ENCODE assay signal across 11 cellular contexts in genomic region chr22:39098026-39098425, GRCh38.
DNase-seq lines count a peak whose midpoint lies in the region; ATAC-seq and TF ChIP-seq lines count a peak whose summit lies in the region.
"Had no signal": no experiment of that assay in that cellular context is flagged by ENCODE, and none has a peak within 500 bp of the region (broad histone marks: within the 10 kb centered on the region; RNA-seq: fewer than 3 reads in every experiment).

No MANE protein-coding gene starts in this region.

- no peaks in the 10 kb centered on the region for H4K20me1 ChIP-seq in Loucy (ENCODE audit: insufficient read depth, low read length, poor library complexity, severe bottlenecking)

- no peaks in the 10 kb centered on the region for H3K9me3 Mint-ChIP-seq in T-helper 1 cell treated with Interleukin-12 subunit alpha and Interleukin-12 subunit beta and Interleukin-4 antibody, amounts not matched to agents 30 μg/mL and 1 μg/mL, for 36 hours
- H3K9me3 Mint-ChIP-seq in stimulated activated effector memory CD8-positive, alpha-beta T cell treated with anti-CD3 and anti-CD28 coated beads, Interleukin-12 subunit alpha, Interleukin-12 subunit beta, amount 100 ng/mL, for 72 hours = no peaks in the 10 kb centered on the region

- H3K27me3 Mint-ChIP-seq in T-helper 1 cell treated with Interleukin-12 subunit alpha and Interleukin-12 subunit beta and Interleukin-4 antibody, amounts not matched to agents 30 μg/mL and 1 μg/mL, for 36 hours (ENCODE audit: low read depth) = no peaks in the 10 kb centered on the region

- no peak for ATAC-seq in stimulated activated effector memory CD8-positive, alpha-beta T cell treated with anti-CD3 and anti-CD28 coated beads, Interleukin-12 subunit alpha, Interleukin-12 subunit beta, amount 100 ng/mL, for 72 hours
- no peak for ATAC-seq in HG02763 (IDR thresholded peaks at IDR 0.05; ENCODE audit: unreplicated experiment)

- H3F3A ChIP-seq in Loucy (ENCODE audit: low read depth) = 0 out of 2 replicates have a peak, but pooled peaks cover 5% of the 10 kb centered on the region

- peaks cover 3% of the 10 kb centered on the region for H3K36me3 Mint-ChIP-seq in T-helper 1 cell treated with Interleukin-12 subunit alpha and Interleukin-12 subunit beta and Interleukin-4 antibody, amounts not matched to agents 30 μg/mL and 1 μg/mL, for 36 hours (ENCODE audit: low read depth)
- H3K36me3 Mint-ChIP-seq in stimulated activated effector memory CD8-positive, alpha-beta T cell treated with anti-CD3 and anti-CD28 coated beads, Interleukin-12 subunit alpha, Interleukin-12 subunit beta, amount 100 ng/mL, for 72 hours = peaks cover 24% of the 10 kb centered on the region

- no peaks in the 10 kb centered on the region for H3K79me2 ChIP-seq in Loucy (ENCODE audit: insufficient read depth, low read length)

- H2AFZ ChIP-seq in Loucy (ENCODE audit: low read length) = no peak overlapping the region

- no peaks in the 10 kb centered on the region for H3K27me3 ChIP-seq in Loucy (ENCODE audit: insufficient read depth, low read length, poor library complexity, severe bottlenecking)
- H3K27me3 ChIP-seq in effector memory CD4-positive, alpha-beta T cell (replicated peaks; ENCODE audit: control insufficient read depth, insufficient read depth, low read length, poor library complexity, severe bottlenecking) = no peaks in the 10 kb centered on the region

- H3K36me3 ChIP-seq in Loucy (ENCODE audit: insufficient read depth, low read length) = no peaks in the 10 kb centered on the region
- H3K36me3 ChIP-seq in effector memory CD4-positive, alpha-beta T cell (ENCODE audit: control insufficient read depth, insufficient read depth, low read length) = no peaks in the 10 kb centered on the region

- peaks cover 47% of the 10 kb centered on the region for H3K4me1 ChIP-seq in Loucy (ENCODE audit: insufficient read depth, low read length, poor library complexity, severe bottlenecking)
- H3K4me1 ChIP-seq in effector memory CD4-positive, alpha-beta T cell (ENCODE audit: control insufficient read depth, insufficient read depth, low read length, poor library complexity, severe bottlenecking) = peaks cover 52% of the 10 kb centered on the region

- no peaks in the 10 kb centered on the region for H3K9me2 ChIP-seq in Loucy (replicated peaks; ENCODE audit: low read depth, low read length)

- no peak for TF ChIP-seq CTCF in Loucy (conservative IDR thresholded peaks at IDR 0.05; ENCODE audit: low read length)

- H3K4me1 Mint-ChIP-seq in T-helper 1 cell treated with Interleukin-12 subunit alpha and Interleukin-12 subunit beta and Interleukin-4 antibody, amounts not matched to agents 30 μg/mL and 1 μg/mL, for 36 hours (ENCODE audit: low read depth) = peaks cover 61% of the 10 kb centered on the region
- H3K4me1 Mint-ChIP-seq in stimulated activated effector memory CD8-positive, alpha-beta T cell treated with anti-CD3 and anti-CD28 coated beads, Interleukin-12 subunit alpha, Interleukin-12 subunit beta, amount 100 ng/mL, for 72 hours = peaks cover 73% of the 10 kb centered on the region

- H3K4me3 Mint-ChIP-seq in T-helper 1 cell treated with Interleukin-12 subunit alpha and Interleukin-12 subunit beta and Interleukin-4 antibody, amounts not matched to agents 30 μg/mL and 1 μg/mL, for 36 hours = peak overlapping the region; percentile 44
- peak overlapping the region; percentile 87 for H3K4me3 Mint-ChIP-seq in stimulated activated effector memory CD8-positive, alpha-beta T cell treated with anti-CD3 and anti-CD28 coated beads, Interleukin-12 subunit alpha, Interleukin-12 subunit beta, amount 100 ng/mL, for 72 hours

- peak overlapping the region; percentile 69 for H3K4me3 ChIP-seq in Loucy (ENCODE audit: low read length, poor library complexity, severe bottlenecking)
- H3K4me3 ChIP-seq in effector memory CD4-positive, alpha-beta T cell (ENCODE audit: insufficient read depth, low read depth, low read length, poor library complexity, severe bottlenecking) = no peak overlapping the region
- H3K4me3 ChIP-seq: GM23248 had no signal

- peak overlapping the region; percentile 85 for H3K27ac ChIP-seq in effector memory CD4-positive, alpha-beta T cell (ENCODE audit: insufficient read depth, low read length, poor library complexity, severe bottlenecking)
- H3K27ac ChIP-seq: GM23248 had no signal

- DNase-seq in T-helper 1 cell = no peak
- no peak for DNase-seq in effector memory CD4-positive, alpha-beta T cell
- DNase-seq in stimulated activated effector memory CD8-positive, alpha-beta T cell treated with anti-CD3 and anti-CD28 coated beads, Interleukin-12 subunit alpha, Interleukin-12 subunit beta, amount 100 ng/mL, for 72 hours (ENCODE audit: low spot score in 2 of 2) = no peak
- DNase-seq in central memory CD4-positive, alpha-beta T cell = no peak
- no peak for DNase-seq in activated effector memory CD4-positive, alpha-beta T cell treated with anti-CD3 and anti-CD28 coated beads, Interleukin-2, amount 50 U/mL, for 16 hours
- DNase-seq: GM23248, NCI-H2081 treated with DMSO at 0.1 percent for 48 hours, SW 1271 had no signal

- H3K4me2 ChIP-seq in Loucy (ENCODE audit: low read depth, low read length, poor library complexity, severe bottlenecking) = peak overlapping the region; percentile 88

- no peaks in the 10 kb centered on the region for H3K9me3 ChIP-seq in Loucy (ENCODE audit: insufficient read depth, low read depth, low read length)
- H3K9me3 ChIP-seq in effector memory CD4-positive, alpha-beta T cell (ENCODE audit: control insufficient read depth, low read length) = no peaks in the 10 kb centered on the region

- peak overlapping the region; percentile 94 for H3K27ac Mint-ChIP-seq in T-helper 1 cell treated with Interleukin-12 subunit alpha and Interleukin-12 subunit beta and Interleukin-4 antibody, amounts not matched to agents 30 μg/mL and 1 μg/mL, for 36 hours
- H3K27ac Mint-ChIP-seq in stimulated activated effector memory CD8-positive, alpha-beta T cell treated with anti-CD3 and anti-CD28 coated beads, Interleukin-12 subunit alpha, Interleukin-12 subunit beta, amount 100 ng/mL, for 72 hours = peak overlapping the region; percentile 98

- peak overlapping the region; percentile 96 for H3K9ac ChIP-seq in Loucy (ENCODE audit: low read depth, low read length, poor library complexity, severe bottlenecking)
- H3K9ac ChIP-seq: GM23248 had no signal
